Comparison of ENCODE assay signal across 3 cellular contexts in genomic region chr15:72592676-72593075, GRCh38.
"Had no signal": no experiment of that assay in that cellular context is flagged by ENCODE, and none has a peak within 500 bp of the region (broad histone marks: within the 10 kb centered on the region; RNA-seq: fewer than 3 reads in every experiment).

No MANE protein-coding gene starts in this region.

- H3K4me3 ChIP-seq: GM12878 had no signal

- DNase-seq: GDM1, GF-D8 had no signal

- ATAC-seq: GM12878 had no signal
